In the genomic region with DNA sequence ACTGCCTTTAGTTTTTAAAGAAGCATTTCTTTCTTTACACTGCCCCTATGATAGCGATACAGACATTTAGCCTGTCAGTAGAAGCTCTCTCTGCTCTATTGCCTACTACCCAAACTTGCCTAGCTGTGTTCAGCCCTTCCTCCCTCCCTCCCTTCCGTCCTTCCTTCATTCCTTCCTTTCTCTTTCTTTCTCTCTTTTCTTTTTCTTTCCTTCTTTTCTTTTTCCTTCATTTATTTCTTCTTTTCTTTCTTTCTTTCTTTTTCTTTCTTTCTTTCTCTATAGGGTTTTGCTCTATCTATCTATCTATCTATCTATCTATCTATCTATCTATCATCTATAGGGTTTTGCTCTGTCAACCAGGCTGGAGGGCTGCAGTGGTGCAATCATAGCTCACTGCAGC, we compare ENCODE assay signal across 19 cellular contexts. TPM values are rescaled to one million over a fixed set of nuclear protein-coding genes. Genes with fewer than 3 reads are reported as not detected.
DNase-seq lines count a peak whose midpoint lies in the region; ATAC-seq, FAIRE-seq and TF ChIP-seq lines count a peak whose summit lies in the region.
"Had no signal": no experiment of that assay in that cellular context is flagged by ENCODE, and none has a peak within 500 bp of the region (broad histone marks: within the 10 kb centered on the region; RNA-seq: fewer than 3 reads in every experiment).

No MANE protein-coding gene starts in this region.

- 49% methylated on average over 2 of the region's 2 CpGs for WGBS in SK-N-SH (ENCODE audit: low lambda C conversion rate)

- H3K27ac ChIP-seq in SK-N-SH (ENCODE audit: low read depth in 2 of 2, low read length in 1 of 2) (peak overlapping the region in 1 of 2 experiments; percentile 94; a peak in 2 of 4 replicates), astrocyte (ENCODE audit: low read depth, low read length) (peak overlapping the region; percentile 96)
- H3K27ac ChIP-seq: 22Rv1, C4-2B, KMS-11 had no signal

- H3K9me2 ChIP-seq in SK-N-SH, result no peaks in the 10 kb centered on the region

- H3K4me1 Mint-ChIP-seq in HFFc6 (ENCODE audit: low read depth) (peaks cover 27% of the 10 kb centered on the region), astrocyte (ENCODE audit: low read depth, unreplicated experiment) (peaks cover 2% of the 10 kb centered on the region), progenitor cell of endocrine pancreas (ENCODE audit: low read depth) (no peaks in the 10 kb centered on the region)

- DNase-seq in SK-N-SH, result no peak
- DNase-seq in HFFc6, result no peak
- DNase-seq in astrocyte (ENCODE audit: low read depth), result no peak
- DNase-seq in progenitor cell of endocrine pancreas (ENCODE audit: low spot score, unreplicated experiment), result no peak
- no peak for DNase-seq in activated CD4-positive, alpha-beta T cell treated with anti-CD3 and anti-CD28 coated beads for 4 hours
- no peak for DNase-seq in NCI-H187 treated with DMSO at 0.1 percent for 48 hours (lab: John Stamatoyannopoulos, UW)
- no peak for DNase-seq in glomerular visceral epithelial cell (ENCODE audit: extremely low spot score)
- DNase-seq: GDM1, H7, NCI-H1694 treated with DMSO at 0.1 percent for 48 hours, NCI-H446, NCI-H526, SHP77 treated with DMSO at 0.1 percent for 48 hours had no signal

- H4K20me1 ChIP-seq in SK-N-SH (ENCODE audit: insufficient read depth) (no peaks in the 10 kb centered on the region), astrocyte (ENCODE audit: insufficient read depth, low read length) (no peaks in the 10 kb centered on the region)

- no peaks in the 10 kb centered on the region for H3K79me2 ChIP-seq in SK-N-SH (ENCODE audit: insufficient read depth)
- H3K79me2 ChIP-seq in astrocyte (ENCODE audit: insufficient read depth, low read length), result no peaks in the 10 kb centered on the region

- peaks cover 5% of the 10 kb centered on the region; the same call in 1 of the 2 replicates for H3K36me3 Mint-ChIP-seq in HFFc6 (ENCODE audit: low read depth)
- no peaks in the 10 kb centered on the region for H3K36me3 Mint-ChIP-seq in astrocyte (ENCODE audit: low read depth, unreplicated experiment)
- H3K36me3 Mint-ChIP-seq in progenitor cell of endocrine pancreas (ENCODE audit: insufficient read depth), result no peaks in the 10 kb centered on the region

- H3K4me3 ChIP-seq in SK-N-SH (ENCODE audit: low read depth in 2 of 2, low read length in 1 of 2) (no peak overlapping the region), astrocyte (ENCODE audit: insufficient read depth, low read depth, low read length) (no peak overlapping the region)

- H3K4me1 ChIP-seq in SK-N-SH (ENCODE audit: control insufficient read depth in 1 of 2, insufficient read depth in 2 of 2, low read depth in 1 of 2, low read length in 1 of 2) (peaks cover 0 to 16% of the 10 kb centered on the region in 2 experiments; a peak in 3 of 4 replicates), astrocyte (ENCODE audit: insufficient read depth, low read length) (peaks cover 12% of the 10 kb centered on the region)

- H3K9me3 ChIP-seq in SK-N-SH, result no peaks in the 10 kb centered on the region
- no peaks in the 10 kb centered on the region for H3K9me3 ChIP-seq in astrocyte (ENCODE audit: insufficient read depth, low read depth, low read length)

- no peak for FAIRE-seq in astrocyte (lab: Jason Lieb, UNC)
- FAIRE-seq: D721Med, GM18507 had no signal

- H3K27me3 Mint-ChIP-seq in HFFc6 (ENCODE audit: insufficient read depth) (peaks cover 5% of the 10 kb centered on the region), astrocyte (ENCODE audit: low read depth, unreplicated experiment) (no peaks in the 10 kb centered on the region), progenitor cell of endocrine pancreas (peaks cover 33% of the 10 kb centered on the region)

- H3K4me3 Mint-ChIP-seq in HFFc6, result no peak overlapping the region
- H3K4me3 Mint-ChIP-seq in astrocyte (ENCODE audit: unreplicated experiment), result no peak overlapping the region
- H3K4me3 Mint-ChIP-seq in progenitor cell of endocrine pancreas (ENCODE audit: low read depth), result no peak overlapping the region

- H3K36me3 ChIP-seq in SK-N-SH (replicated peaks in 1 of 2; ENCODE audit: control insufficient read depth in 1 of 2, insufficient read depth in 2 of 2, low read length in 1 of 2) (no peaks in the 10 kb centered on the region), astrocyte (ENCODE audit: insufficient read depth, low read length) (no peaks in the 10 kb centered on the region)

- H2AFZ ChIP-seq in SK-N-SH (ENCODE audit: low read depth), result 0 out of 2 replicates have a peak overlapping the region, but pooled peaks have one; percentile 0
- no peak overlapping the region for H2AFZ ChIP-seq in astrocyte (ENCODE audit: low read depth, low read length)

- ATAC-seq in SK-N-SH treated with all-trans-retinoic acid at 6 μM for 48 hours, result no peak

- H3K27ac Mint-ChIP-seq in HFFc6, result peak overlapping the region; percentile 97
- no peak overlapping the region for H3K27ac Mint-ChIP-seq in astrocyte (ENCODE audit: unreplicated experiment)
- H3K27ac Mint-ChIP-seq in progenitor cell of endocrine pancreas, result peak overlapping the region; percentile 5

- H3K9me3 Mint-ChIP-seq in HFFc6 (peaks cover 4% of the 10 kb centered on the region; the same call in 1 of the 2 replicates), astrocyte (ENCODE audit: unreplicated experiment) (no peaks in the 10 kb centered on the region), progenitor cell of endocrine pancreas (ENCODE audit: low read depth) (no peaks in the 10 kb centered on the region)

- no peak overlapping the region for H3K9ac ChIP-seq in SK-N-SH
- H3K9ac ChIP-seq in astrocyte (ENCODE audit: low read length), result no peak overlapping the region
- H3K9ac ChIP-seq: KMS-11 had no signal

- H3K4me2 ChIP-seq in SK-N-SH (peak overlapping the region; percentile 56; the same call in 1 of the 2 replicates), astrocyte (ENCODE audit: low read length) (no peak overlapping the region)
- H3K4me2 ChIP-seq: KMS-11 had no signal

- CTCF ChIA-PET in SK-N-SH (lab: Yijun Ruan, JAX), result interaction anchor here (1.1 to 1.8 kb wide), 4 partner anchors 22 to 228 kb away, joined by 3 to 5 read pairs (median 4); partner anchors contain the start of genes ZNF777 and ZNF783

- POLR2A ChIA-PET in SK-N-SH (lab: Yijun Ruan, JAX), result no interaction called here

- peaks cover 38% of the 10 kb centered on the region for H3F3A ChIP-seq in SK-N-SH (replicated peaks; ENCODE audit: insufficient read depth)

- no peak for TF ChIP-seq RAD21 in SK-N-SH (IDR thresholded peaks at IDR 0.05; ENCODE audit: low read length)

- TF ChIP-seq EP300 in SK-N-SH (IDR thresholded peaks at IDR 0.05; ENCODE audit: borderline replicate concordance in 1 of 2, low read depth in 1 of 2, low read length in 1 of 2), result no peak

- TF ChIP-seq CTCF in SK-N-SH (IDR thresholded peaks at IDR 0.05), result no peak
- no peak for TF ChIP-seq CTCF in HFFc6 (IDR thresholded peaks at IDR 0.05)
- TF ChIP-seq CTCF in astrocyte (IDR thresholded peaks at IDR 0.05; ENCODE audit: insufficient read depth, low read depth, low read length), result no peak
- TF ChIP-seq CTCF in progenitor cell of endocrine pancreas (IDR thresholded peaks at IDR 0.05; ENCODE audit: unreplicated experiment), result no peak

- no peaks in the 10 kb centered on the region for H3K27me3 ChIP-seq in SK-N-SH (ENCODE audit: insufficient read depth)
- no peaks in the 10 kb centered on the region for H3K27me3 ChIP-seq in astrocyte (ENCODE audit: insufficient read depth, low read length)

TF ChIP-seq in SK-N-SH, 30 proteins besides CTCF, POLR2A, EP300 and RAD21 (continues in another document):
- TF ChIP-seq RXRA (IDR thresholded peaks at IDR 0.05; ENCODE audit: borderline replicate concordance, low read depth) (no peak), RCOR1 (IDR thresholded peaks at IDR 0.05; ENCODE audit: low read length) (no peak), TCF12 (IDR thresholded peaks at IDR 0.05) (no peak), FOXJ3 (CRISPR knock-in tag; IDR thresholded peaks at IDR 0.05) (no peak), RFX5 (IDR thresholded peaks at IDR 0.05; ENCODE audit: low read length) (no peak), TAF1 (IDR thresholded peaks at IDR 0.05; ENCODE audit: borderline replicate concordance, low read depth, low read length) (no peak), FOSL2 (IDR thresholded peaks at IDR 0.05; ENCODE audit: borderline replicate concordance, low read depth) (no peak)

TF ChIP-seq in SK-N-SH treated with all-trans-retinoic acid at 6 μM for 48 hours, 23 proteins besides CTCF, POLR2A, EP300 and RAD21 (continues in another document):
- TF ChIP-seq ZNF70 (CRISPR knock-in tag; IDR thresholded peaks at IDR 0.05) (no peak), CREB5 (CRISPR knock-in tag; IDR thresholded peaks at IDR 0.05; ENCODE audit: low read depth) (no peak), ZFP30 (CRISPR knock-in tag; IDR thresholded peaks at IDR 0.05) (no peak)

RNA-seq across cellular contexts. Expression of gene ZNF212, which starts 7.1 kb away (rescaled TPM):
- 9.3 and 11.5 TPM in 2 replicates for polyA plus RNA-seq in SK-N-SH (2012; rRNA removed)
- polyA plus RNA-seq in SK-N-SH (2012; cell fraction: cytosol; rRNA removed), result 5.7 and 7.0 TPM in 2 replicates
- 41.8 and 45.0 TPM in 2 replicates for polyA plus RNA-seq in SK-N-SH (2012; cell fraction: nucleus; rRNA removed)
- 1 to 10 TPM; 6.2 to 8.2 (median 6.3) TPM for total RNA-seq in HFFc6 (2021; fragmentation: NEBNext Ultra II Directional; extraction: Animal tissue kit (Norgen Biotek cat#: 25700))
- total RNA-seq in astrocyte (8.2 and 8.7 TPM in 2 replicates), progenitor cell of endocrine pancreas (19.4 and 19.5 TPM in 2 replicates)

RNA-seq across cellular contexts. Expression of gene ZNF783, which starts 29.6 kb away (rescaled TPM):
- polyA plus RNA-seq in SK-N-SH (2012; rRNA removed), result 12.5 and 16.4 TPM in 2 replicates
- polyA plus RNA-seq in SK-N-SH (2012; cell fraction: cytosol; rRNA removed), result 3.8 and 6.2 TPM in 2 replicates
- 104 and 108 TPM in 2 replicates for polyA plus RNA-seq in SK-N-SH (2012; cell fraction: nucleus; rRNA removed)
- total RNA-seq in HFFc6 (2021; fragmentation: NEBNext Ultra II Directional; extraction: Animal tissue kit (Norgen Biotek cat#: 25700)), result 1 to 10 TPM; 7.8 to 8.9 (median 8.5) TPM
- total RNA-seq in astrocyte (10.6 and 11.2 TPM in 2 replicates), progenitor cell of endocrine pancreas (17.5 and 18.5 TPM in 2 replicates)

RNA-seq across cellular contexts. Expression of gene ZNF282, which starts 37.0 kb away (rescaled TPM):
- 15.0 and 17.9 TPM in 2 replicates for polyA plus RNA-seq in SK-N-SH (2012; rRNA removed)
- 7.0 and 10.8 TPM in 2 replicates for polyA plus RNA-seq in SK-N-SH (2012; cell fraction: cytosol; rRNA removed)
- polyA plus RNA-seq in SK-N-SH (2012; cell fraction: nucleus; rRNA removed), result 32.3 and 36.8 TPM in 2 replicates
- 10 to 100 TPM; 18.6 to 23.6 (median 21.0) TPM for total RNA-seq in HFFc6 (2021; fragmentation: NEBNext Ultra II Directional; extraction: Animal tissue kit (Norgen Biotek cat#: 25700))
- total RNA-seq in astrocyte, result 26.9 and 28.1 TPM in 2 replicates
- total RNA-seq in progenitor cell of endocrine pancreas, result 47.0 and 53.5 TPM in 2 replicates
